Comparison of ENCODE assay signal across 1 cellular context in the genomic region with DNA sequence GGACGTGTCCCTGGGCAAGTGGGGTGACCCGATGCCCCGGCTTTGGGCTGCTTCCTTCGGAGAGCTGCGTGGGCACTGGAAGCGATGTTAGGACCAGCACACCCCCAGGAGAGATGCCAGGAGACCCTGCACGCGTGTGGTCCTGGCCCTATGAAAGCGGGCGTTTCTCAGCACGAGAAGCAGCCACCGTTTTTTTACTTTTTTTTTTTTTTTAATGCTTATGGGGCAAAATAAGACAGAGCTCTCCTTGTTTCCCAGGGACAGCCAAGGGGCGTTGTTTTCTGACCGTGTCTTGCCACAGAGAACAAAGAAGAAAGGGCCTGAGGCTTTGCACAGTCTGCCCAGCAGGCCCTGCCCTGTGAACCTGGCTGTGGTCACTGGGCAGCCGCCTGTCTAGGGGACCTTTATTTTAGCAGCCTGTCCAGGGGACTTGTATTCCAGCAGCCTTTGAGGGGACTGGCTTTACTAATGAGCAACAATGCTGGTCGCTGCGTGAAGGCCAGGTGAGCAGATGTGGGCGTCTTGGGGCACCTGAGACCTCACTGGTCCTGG.
TF ChIP-seq lines count a peak whose summit lies in the region.

No MANE protein-coding gene starts in this region.

TF ChIP-seq in H1, 55 proteins besides CTCF, POLR2A, EP300 and RAD21:
- TF ChIP-seq CBX8 (IDR thresholded peaks at IDR 0.05; ENCODE audit: borderline replicate concordance, low read depth, low read length) (no peak), NRF1 (IDR thresholded peaks at IDR 0.05; ENCODE audit: low read depth, low read length) (no peak), TAF1 (IDR thresholded peaks at IDR 0.05; ENCODE audit: low read depth, low read length) (no peak)
